In the genomic region with DNA sequence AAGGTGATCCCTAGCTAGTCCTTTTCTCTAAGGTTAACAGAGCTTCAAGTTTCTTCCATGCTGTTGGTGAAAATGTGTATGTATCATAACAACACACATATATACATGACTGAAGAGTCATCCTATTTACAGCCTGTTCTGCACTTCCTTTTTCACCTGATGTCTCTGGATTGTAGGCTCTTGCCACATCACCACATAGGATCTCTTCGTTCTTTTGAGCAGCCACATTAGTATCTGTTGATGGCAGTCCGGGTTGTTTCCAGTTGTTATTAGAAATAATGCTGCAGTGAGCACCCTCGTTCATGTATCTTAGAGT, we compare ENCODE assay signal across 10 cellular contexts. TPM values are rescaled to one million over a fixed set of nuclear protein-coding genes. Genes with fewer than 3 reads are reported as not detected.
DNase-seq lines count a peak whose midpoint lies in the region; ATAC-seq and TF ChIP-seq lines count a peak whose summit lies in the region.
"Had no signal": no experiment of that assay in that cellular context is flagged by ENCODE, and none has a peak within 500 bp of the region (broad histone marks: within the 10 kb centered on the region; RNA-seq: fewer than 3 reads in every experiment).

No MANE protein-coding gene starts in this region.

- H3K27ac ChIP-seq in VCaP (peak overlapping the region; percentile 71), skin epidermis (peak overlapping the region in 18 of 21 experiments; percentile 15 to 85 (median 54))

- peak; percentile 31 for DNase-seq in GF-D8 (lab: John Stamatoyannopoulos, UW)
- DNase-seq in glutamatergic neuron, result no peak
- no peak for DNase-seq in NCI-H446 treated with DMSO at 0.1 percent for 48 hours (lab: John Stamatoyannopoulos, UW)
- no peak for DNase-seq in NCI-H446 (lab: John Stamatoyannopoulos, UW)
- DNase-seq: activated gamma-delta T cell treated with Interleukin-2 at 50 U/mL for 16 hours; MM.1S; stimulated activated naive CD4-positive, alpha-beta T cell treated with Interleukin-2 at 50 U/mL for 16 hours had no signal

- H3K4me3 Mint-ChIP-seq in glutamatergic neuron (ENCODE audit: unreplicated experiment), result peak overlapping the region; percentile 49

- no peak overlapping the region for H3K4me3 ChIP-seq in skin epidermis

- H3K27me3 Mint-ChIP-seq in glutamatergic neuron (ENCODE audit: unreplicated experiment), result peaks cover 37% of the 10 kb centered on the region

- peaks cover 37% of the 10 kb centered on the region for H3K9me3 Mint-ChIP-seq in glutamatergic neuron (ENCODE audit: unreplicated experiment)

- peaks cover 8% of the 10 kb centered on the region for H3K36me3 Mint-ChIP-seq in glutamatergic neuron (ENCODE audit: unreplicated experiment)

- H3K4me1 Mint-ChIP-seq in glutamatergic neuron (ENCODE audit: low read depth, unreplicated experiment), result peaks cover 34% of the 10 kb centered on the region

- TF ChIP-seq CTCF in VCaP (conservative IDR thresholded peaks at IDR 0.05) (no peak), glutamatergic neuron (IDR thresholded peaks at IDR 0.05; ENCODE audit: partially characterized antibody, unreplicated experiment) (no peak)

- peak overlapping the region; percentile 82 for H3K27ac Mint-ChIP-seq in glutamatergic neuron (ENCODE audit: unreplicated experiment)

- ATAC-seq in HG03095 (IDR thresholded peaks at IDR 0.05; ENCODE audit: unreplicated experiment), result no peak

RNA-seq across cellular contexts. Expression of a gene that starts 19.7 kb away (rescaled TPM):
- total RNA-seq in glutamatergic neuron (ENCODE audit: unreplicated experiment), result 50.9 TPM

RNA-seq across cellular contexts. Expression of a gene that starts 19.8 kb away (rescaled TPM):
- total RNA-seq in glutamatergic neuron (ENCODE audit: unreplicated experiment), result 6.8 TPM
